ENCODE assay signal across 1 cellular context in the genomic region with DNA sequence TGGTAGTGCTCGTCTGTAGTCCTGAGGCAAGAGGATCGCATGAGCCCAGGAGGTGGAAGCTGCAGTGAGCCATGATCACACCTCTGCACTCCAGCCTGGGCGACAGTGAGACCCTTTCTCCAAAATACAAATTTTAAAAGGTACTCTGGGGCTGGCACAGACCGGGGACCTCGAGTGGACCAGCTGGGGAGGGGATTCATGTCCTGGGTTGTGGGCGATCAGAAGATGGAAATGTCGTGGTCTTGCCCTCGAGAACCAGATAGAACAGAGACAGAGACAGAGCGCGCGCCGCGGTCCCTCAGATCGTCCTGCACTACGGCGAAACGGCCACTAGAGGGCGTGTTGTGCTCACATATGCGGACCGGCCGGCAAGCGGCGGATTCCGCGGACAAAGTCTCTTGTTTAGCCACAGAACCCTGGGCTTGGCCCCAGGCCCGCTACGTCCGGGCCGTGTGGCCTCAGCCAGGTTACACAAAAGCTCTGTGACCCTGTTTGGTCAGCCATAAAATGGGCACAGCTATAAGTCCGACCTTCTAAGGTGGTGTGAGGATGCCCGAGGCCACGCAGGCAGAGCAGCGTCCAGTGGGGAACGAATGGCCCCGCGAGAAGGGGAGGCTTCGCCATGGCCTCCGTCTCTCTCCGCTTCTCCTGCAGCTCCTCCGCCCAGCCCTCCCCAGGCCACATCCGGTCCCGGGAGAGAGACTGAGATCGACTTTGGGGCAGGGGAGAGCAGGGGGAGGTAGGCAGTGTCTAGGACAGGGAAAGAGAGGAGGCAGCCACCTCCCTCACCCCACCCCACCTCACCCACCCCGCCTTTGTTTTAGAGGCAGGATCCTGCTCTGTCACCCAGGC.
TF ChIP-seq lines count a peak whose summit lies in the region.

No MANE protein-coding gene starts in this region.

TF ChIP-seq in HepG2, 621 proteins besides CTCF, POLR2A, EP300 and RAD21 (continued from another document and continues in another):
- TF ChIP-seq, protein P1, sequence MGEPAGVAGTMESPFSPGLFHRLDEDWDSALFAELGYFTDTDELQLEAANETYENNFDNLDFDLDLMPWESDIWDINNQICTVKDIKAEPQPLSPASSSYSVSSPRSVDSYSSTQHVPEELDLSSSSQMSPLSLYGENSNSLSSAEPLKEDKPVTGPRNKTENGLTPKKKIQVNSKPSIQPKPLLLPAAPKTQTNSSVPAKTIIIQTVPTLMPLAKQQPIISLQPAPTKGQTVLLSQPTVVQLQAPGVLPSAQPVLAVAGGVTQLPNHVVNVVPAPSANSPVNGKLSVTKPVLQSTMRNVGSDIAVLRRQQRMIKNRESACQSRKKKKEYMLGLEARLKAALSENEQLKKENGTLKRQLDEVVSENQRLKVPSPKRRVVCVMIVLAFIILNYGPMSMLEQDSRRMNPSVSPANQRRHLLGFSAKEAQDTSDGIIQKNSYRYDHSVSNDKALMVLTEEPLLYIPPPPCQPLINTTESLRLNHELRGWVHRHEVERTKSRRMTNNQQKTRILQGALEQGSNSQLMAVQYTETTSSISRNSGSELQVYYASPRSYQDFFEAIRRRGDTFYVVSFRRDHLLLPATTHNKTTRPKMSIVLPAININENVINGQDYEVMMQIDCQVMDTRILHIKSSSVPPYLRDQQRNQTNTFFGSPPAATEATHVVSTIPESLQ (CRISPR knock-in tag; conservative IDR thresholded peaks at IDR 0.05) = no peak
- TF ChIP-seq CHCHD3 (CRISPR knock-in tag; IDR thresholded peaks at IDR 0.05) = peak; percentile 89
- TF ChIP-seq, protein P2, sequence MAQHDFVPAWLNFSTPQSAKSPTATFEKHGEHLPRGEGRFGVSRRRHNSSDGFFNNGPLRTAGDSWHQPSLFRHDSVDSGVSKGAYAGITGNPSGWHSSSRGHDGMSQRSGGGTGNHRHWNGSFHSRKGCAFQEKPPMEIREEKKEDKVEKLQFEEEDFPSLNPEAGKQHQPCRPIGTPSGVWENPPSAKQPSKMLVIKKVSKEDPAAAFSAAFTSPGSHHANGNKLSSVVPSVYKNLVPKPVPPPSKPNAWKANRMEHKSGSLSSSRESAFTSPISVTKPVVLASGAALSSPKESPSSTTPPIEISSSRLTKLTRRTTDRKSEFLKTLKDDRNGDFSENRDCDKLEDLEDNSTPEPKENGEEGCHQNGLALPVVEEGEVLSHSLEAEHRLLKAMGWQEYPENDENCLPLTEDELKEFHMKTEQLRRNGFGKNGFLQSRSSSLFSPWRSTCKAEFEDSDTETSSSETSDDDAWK (CRISPR knock-in tag; IDR thresholded peaks at IDR 0.05) = no peak
- TF ChIP-seq ZSCAN25 (CRISPR knock-in tag; IDR thresholded peaks at IDR 0.05) = no peak
- TF ChIP-seq SAFB2 (CRISPR knock-in tag; IDR thresholded peaks at IDR 0.05; ENCODE audit: borderline replicate concordance, low read depth) = no peak; the same call in 1 of the 2 replicates
- TF ChIP-seq, protein P3, sequence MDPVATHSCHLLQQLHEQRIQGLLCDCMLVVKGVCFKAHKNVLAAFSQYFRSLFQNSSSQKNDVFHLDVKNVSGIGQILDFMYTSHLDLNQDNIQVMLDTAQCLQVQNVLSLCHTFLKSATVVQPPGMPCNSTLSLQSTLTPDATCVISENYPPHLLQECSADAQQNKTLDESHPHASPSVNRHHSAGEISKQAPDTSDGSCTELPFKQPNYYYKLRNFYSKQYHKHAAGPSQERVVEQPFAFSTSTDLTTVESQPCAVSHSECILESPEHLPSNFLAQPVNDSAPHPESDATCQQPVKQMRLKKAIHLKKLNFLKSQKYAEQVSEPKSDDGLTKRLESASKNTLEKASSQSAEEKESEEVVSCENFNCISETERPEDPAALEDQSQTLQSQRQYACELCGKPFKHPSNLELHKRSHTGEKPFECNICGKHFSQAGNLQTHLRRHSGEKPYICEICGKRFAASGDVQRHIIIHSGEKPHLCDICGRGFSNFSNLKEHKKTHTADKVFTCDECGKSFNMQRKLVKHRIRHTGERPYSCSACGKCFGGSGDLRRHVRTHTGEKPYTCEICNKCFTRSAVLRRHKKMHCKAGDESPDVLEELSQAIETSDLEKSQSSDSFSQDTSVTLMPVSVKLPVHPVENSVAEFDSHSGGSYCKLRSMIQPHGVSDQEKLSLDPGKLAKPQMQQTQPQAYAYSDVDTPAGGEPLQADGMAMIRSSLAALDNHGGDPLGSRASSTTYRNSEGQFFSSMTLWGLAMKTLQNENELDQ (CRISPR knock-in tag; IDR thresholded peaks at IDR 0.05; ENCODE audit: borderline replicate concordance) = 0 out of 2 replicates have a peak, but pooled peaks have one; percentile 12
- TF ChIP-seq ONECUT2 (CRISPR knock-in tag; IDR thresholded peaks at IDR 0.05) = no peak; the same call in 1 of the 2 replicates
- TF ChIP-seq ZNF678 (CRISPR knock-in tag; IDR thresholded peaks at IDR 0.05) = no peak
- no peak for TF ChIP-seq THAP8 (CRISPR knock-in tag; IDR thresholded peaks at IDR 0.05; ENCODE audit: borderline replicate concordance)
- TF ChIP-seq ADNP (CRISPR knock-in tag; IDR thresholded peaks at IDR 0.05) = no peak
- TF ChIP-seq HDAC2 (CRISPR knock-in tag; IDR thresholded peaks at IDR 0.05) = 0 out of 2 replicates have a peak, but pooled peaks have one; percentile 14
- no peak for TF ChIP-seq HNRNPK (IDR thresholded peaks at IDR 0.05; ENCODE audit: low read depth, low read length, poor library complexity, severe bottlenecking)
- no peak for TF ChIP-seq NBN (conservative IDR thresholded peaks at IDR 0.05)
- TF ChIP-seq ZBTB3 (CRISPR knock-in tag; IDR thresholded peaks at IDR 0.05; ENCODE audit: borderline replicate concordance, low read depth) = no peak
- peak; percentile 88; the same call in 1 of the 2 replicates for TF ChIP-seq KDM3A (CRISPR knock-in tag; IDR thresholded peaks at IDR 0.05; ENCODE audit: low read depth)
- TF ChIP-seq ELF1 (CRISPR knock-in tag; IDR thresholded peaks at IDR 0.05) = peak; percentile 46; the same call in 1 of the 2 replicates
- TF ChIP-seq, protein P4, sequence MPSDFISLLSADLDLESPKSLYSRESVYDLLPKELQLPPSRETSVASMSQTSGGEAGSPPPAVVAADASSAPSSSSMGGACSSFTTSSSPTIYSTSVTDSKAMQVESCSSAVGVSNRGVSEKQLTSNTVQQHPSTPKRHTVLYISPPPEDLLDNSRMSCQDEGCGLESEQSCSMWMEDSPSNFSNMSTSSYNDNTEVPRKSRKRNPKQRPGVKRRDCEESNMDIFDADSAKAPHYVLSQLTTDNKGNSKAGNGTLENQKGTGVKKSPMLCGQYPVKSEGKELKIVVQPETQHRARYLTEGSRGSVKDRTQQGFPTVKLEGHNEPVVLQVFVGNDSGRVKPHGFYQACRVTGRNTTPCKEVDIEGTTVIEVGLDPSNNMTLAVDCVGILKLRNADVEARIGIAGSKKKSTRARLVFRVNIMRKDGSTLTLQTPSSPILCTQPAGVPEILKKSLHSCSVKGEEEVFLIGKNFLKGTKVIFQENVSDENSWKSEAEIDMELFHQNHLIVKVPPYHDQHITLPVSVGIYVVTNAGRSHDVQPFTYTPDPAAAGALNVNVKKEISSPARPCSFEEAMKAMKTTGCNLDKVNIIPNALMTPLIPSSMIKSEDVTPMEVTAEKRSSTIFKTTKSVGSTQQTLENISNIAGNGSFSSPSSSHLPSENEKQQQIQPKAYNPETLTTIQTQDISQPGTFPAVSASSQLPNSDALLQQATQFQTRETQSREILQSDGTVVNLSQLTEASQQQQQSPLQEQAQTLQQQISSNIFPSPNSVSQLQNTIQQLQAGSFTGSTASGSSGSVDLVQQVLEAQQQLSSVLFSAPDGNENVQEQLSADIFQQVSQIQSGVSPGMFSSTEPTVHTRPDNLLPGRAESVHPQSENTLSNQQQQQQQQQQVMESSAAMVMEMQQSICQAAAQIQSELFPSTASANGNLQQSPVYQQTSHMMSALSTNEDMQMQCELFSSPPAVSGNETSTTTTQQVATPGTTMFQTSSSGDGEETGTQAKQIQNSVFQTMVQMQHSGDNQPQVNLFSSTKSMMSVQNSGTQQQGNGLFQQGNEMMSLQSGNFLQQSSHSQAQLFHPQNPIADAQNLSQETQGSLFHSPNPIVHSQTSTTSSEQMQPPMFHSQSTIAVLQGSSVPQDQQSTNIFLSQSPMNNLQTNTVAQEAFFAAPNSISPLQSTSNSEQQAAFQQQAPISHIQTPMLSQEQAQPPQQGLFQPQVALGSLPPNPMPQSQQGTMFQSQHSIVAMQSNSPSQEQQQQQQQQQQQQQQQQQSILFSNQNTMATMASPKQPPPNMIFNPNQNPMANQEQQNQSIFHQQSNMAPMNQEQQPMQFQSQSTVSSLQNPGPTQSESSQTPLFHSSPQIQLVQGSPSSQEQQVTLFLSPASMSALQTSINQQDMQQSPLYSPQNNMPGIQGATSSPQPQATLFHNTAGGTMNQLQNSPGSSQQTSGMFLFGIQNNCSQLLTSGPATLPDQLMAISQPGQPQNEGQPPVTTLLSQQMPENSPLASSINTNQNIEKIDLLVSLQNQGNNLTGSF (CRISPR knock-in tag; IDR thresholded peaks at IDR 0.05) = no peak
- TF ChIP-seq KAT8 (CRISPR knock-in tag; IDR thresholded peaks at IDR 0.05) = 0 out of 2 replicates have a peak, but pooled peaks have one; percentile 37
- TF ChIP-seq REL (CRISPR knock-in tag; conservative IDR thresholded peaks at IDR 0.05) = no peak
- no peak for TF ChIP-seq ZNF780A (CRISPR knock-in tag; IDR thresholded peaks at IDR 0.05)
- TF ChIP-seq, protein P5, sequence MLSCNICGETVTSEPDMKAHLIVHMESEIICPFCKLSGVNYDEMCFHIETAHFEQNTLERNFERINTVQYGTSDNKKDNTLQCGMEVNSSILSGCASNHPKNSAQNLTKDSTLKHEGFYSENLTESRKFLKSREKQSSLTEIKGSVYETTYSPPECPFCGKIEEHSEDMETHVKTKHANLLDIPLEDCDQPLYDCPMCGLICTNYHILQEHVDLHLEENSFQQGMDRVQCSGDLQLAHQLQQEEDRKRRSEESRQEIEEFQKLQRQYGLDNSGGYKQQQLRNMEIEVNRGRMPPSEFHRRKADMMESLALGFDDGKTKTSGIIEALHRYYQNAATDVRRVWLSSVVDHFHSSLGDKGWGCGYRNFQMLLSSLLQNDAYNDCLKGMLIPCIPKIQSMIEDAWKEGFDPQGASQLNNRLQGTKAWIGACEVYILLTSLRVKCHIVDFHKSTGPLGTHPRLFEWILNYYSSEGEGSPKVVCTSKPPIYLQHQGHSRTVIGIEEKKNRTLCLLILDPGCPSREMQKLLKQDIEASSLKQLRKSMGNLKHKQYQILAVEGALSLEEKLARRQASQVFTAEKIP (CRISPR knock-in tag; IDR thresholded peaks at IDR 0.05; ENCODE audit: borderline replicate concordance) = no peak
- TF ChIP-seq SRY (CRISPR knock-in tag; IDR thresholded peaks at IDR 0.05) = peak; percentile 62; the same call in 1 of the 2 replicates
- no peak for TF ChIP-seq THYN1 (CRISPR knock-in tag; IDR thresholded peaks at IDR 0.05; ENCODE audit: borderline replicate concordance, low read depth)
- TF ChIP-seq, protein P6, sequence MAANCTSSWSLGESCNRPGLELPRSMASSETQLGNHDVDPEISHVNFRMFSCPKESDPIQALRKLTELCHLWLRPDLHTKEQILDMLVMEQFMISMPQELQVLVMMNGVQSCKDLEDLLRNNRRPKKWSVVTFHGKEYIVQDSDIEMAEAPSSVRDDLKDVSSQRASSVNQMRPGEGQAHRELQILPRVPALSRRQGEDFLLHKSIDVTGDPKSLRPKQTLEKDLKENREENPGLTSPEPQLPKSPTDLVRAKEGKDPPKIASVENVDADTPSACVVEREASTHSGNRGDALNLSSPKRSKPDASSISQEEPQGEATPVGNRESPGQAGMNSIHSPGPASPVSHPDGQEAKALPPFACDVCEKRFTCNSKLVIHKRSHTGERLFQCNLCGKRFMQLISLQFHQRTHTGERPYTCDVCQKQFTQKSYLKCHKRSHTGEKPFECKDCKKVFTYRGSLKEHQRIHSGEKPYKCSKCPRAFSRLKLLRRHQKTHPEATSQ (CRISPR knock-in tag; IDR thresholded peaks at IDR 0.05; ENCODE audit: borderline replicate concordance) = no peak
- TF ChIP-seq MAF1 (CRISPR knock-in tag; IDR thresholded peaks at IDR 0.05; ENCODE audit: borderline replicate concordance) = no peak
- peak; percentile 51; the same call in 1 of the 2 replicates for TF ChIP-seq ZFX (CRISPR knock-in tag; IDR thresholded peaks at IDR 0.05; ENCODE audit: low read depth)
- TF ChIP-seq, protein P7, sequence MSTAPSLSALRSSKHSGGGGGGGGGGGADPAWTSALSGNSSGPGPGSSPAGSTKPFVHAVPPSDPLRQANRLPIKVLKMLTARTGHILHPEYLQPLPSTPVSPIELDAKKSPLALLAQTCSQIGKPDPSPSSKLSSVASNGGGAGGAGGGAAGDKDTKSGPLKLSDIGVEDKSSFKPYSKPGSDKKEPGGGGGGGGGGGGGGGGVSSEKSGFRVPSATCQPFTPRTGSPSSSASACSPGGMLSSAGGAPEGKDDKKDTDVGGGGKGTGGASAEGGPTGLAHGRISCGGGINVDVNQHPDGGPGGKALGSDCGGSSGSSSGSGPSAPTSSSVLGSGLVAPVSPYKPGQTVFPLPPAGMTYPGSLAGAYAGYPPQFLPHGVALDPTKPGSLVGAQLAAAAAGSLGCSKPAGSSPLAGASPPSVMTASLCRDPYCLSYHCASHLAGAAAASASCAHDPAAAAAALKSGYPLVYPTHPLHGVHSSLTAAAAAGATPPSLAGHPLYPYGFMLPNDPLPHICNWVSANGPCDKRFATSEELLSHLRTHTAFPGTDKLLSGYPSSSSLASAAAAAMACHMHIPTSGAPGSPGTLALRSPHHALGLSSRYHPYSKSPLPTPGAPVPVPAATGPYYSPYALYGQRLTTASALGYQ (CRISPR knock-in tag; IDR thresholded peaks at IDR 0.05) = no peak
- no peak for TF ChIP-seq POLR2G (IDR thresholded peaks at IDR 0.05; ENCODE audit: low read depth, low read length)
- TF ChIP-seq ZSCAN12 (CRISPR knock-in tag; IDR thresholded peaks at IDR 0.05) = no peak
- TF ChIP-seq NR2F2 (IDR thresholded peaks at IDR 0.05; ENCODE audit: borderline replicate concordance, low read depth) = no peak
- TF ChIP-seq ZBTB7B (CRISPR knock-in tag; IDR thresholded peaks at IDR 0.05) = peak; percentile 30; the same call in 1 of the 2 replicates
- no peak for TF ChIP-seq ZNF550 (CRISPR knock-in tag; IDR thresholded peaks at IDR 0.05; ENCODE audit: borderline replicate concordance)
- no peak for TF ChIP-seq ZNF615 (CRISPR knock-in tag; IDR thresholded peaks at IDR 0.05; ENCODE audit: borderline replicate concordance)
- TF ChIP-seq ZNF570 (CRISPR knock-in tag; IDR thresholded peaks at IDR 0.05; ENCODE audit: borderline replicate concordance) = no peak
- no peak for TF ChIP-seq ZNF451 (CRISPR knock-in tag; IDR thresholded peaks at IDR 0.05)
- TF ChIP-seq ZNF430 (CRISPR knock-in tag; IDR thresholded peaks at IDR 0.05) = 0 out of 2 replicates have a peak, but pooled peaks have one; percentile 58
- TF ChIP-seq ZNF552 (CRISPR knock-in tag; IDR thresholded peaks at IDR 0.05; ENCODE audit: borderline replicate concordance) = no peak
- 0 out of 2 replicates have a peak, but pooled peaks have one; percentile 30 for TF ChIP-seq TGIF2 (CRISPR knock-in tag; IDR thresholded peaks at IDR 0.05)
- TF ChIP-seq SP140L (CRISPR knock-in tag; IDR thresholded peaks at IDR 0.05; ENCODE audit: borderline replicate concordance) = no peak
- no peak for TF ChIP-seq FOSL1 (CRISPR knock-in tag; IDR thresholded peaks at IDR 0.05; ENCODE audit: borderline replicate concordance)
- no peak for TF ChIP-seq ZNF879 (CRISPR knock-in tag; IDR thresholded peaks at IDR 0.05)
- TF ChIP-seq MAZ (IDR thresholded peaks at IDR 0.05; ENCODE audit: borderline replicate concordance, low read depth, low read length) = no peak
- peak; percentile 87 for TF ChIP-seq MAZ (CRISPR knock-in tag; IDR thresholded peaks at IDR 0.05; ENCODE audit: low read depth)
- peak; percentile 53 for TF ChIP-seq PTBP1 (IDR thresholded peaks at IDR 0.05; ENCODE audit: low read depth, low read length, poor library complexity, severe bottlenecking)
- no peak for TF ChIP-seq IKZF1 (IDR thresholded peaks at IDR 0.05)
